ENCODE assay signal across 30 cellular contexts in the genomic region with DNA sequence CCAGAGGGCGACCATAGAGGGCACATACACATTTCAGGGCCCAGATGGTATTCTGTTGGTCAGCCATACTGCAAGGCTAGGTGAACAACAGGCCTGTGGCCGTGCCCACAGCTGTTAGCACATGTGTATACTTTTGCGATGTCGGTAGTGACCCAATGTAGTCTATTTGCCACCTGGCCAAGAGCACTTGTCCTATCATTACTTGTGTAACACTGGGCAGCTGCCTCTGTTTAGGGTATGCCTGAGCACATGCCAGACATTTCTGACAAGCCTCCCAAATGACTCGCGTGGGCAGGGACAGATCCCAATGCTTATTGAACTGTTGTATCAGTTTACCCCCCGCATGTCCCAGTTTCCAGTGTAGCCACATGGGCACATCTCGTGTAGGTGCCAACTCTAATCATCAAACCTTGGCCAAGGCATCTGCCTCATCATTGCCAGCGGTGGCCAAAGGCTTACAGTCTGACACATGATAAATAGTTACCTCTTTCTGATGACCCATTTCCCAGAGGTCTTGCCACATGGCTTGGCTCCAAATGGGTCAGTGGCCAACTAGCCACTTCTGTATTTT.
"Had no signal": no experiment of that assay in that cellular context is flagged by ENCODE, and none has a peak within 500 bp of the region (broad histone marks: within the 10 kb centered on the region; RNA-seq: fewer than 3 reads in every experiment).

No MANE protein-coding gene starts in this region.

- H3K4me1 ChIP-seq: SJCRH30 had no signal

- H3K27me3 ChIP-seq: cardiac muscle cell, SJCRH30 had no signal

- H3K4me2 ChIP-seq: PC-9 had no signal

- H3K27ac ChIP-seq: cardiac muscle cell, PC-9, RWPE1, SJCRH30, SK-N-MC had no signal

- H2AFZ ChIP-seq: PC-9 had no signal

- DNase-seq: activated CD4-positive, alpha-beta T cell treated with anti-CD3 and anti-CD28 coated beads, Interleukin-2, amount 10 ng/mL, durations not matched to agents 24 days and 14 days; activated CD4-positive, alpha-beta T cell treated with anti-CD3 and anti-CD28 coated beads, Interleukin-2, amount 50 U/mL, for 4 hours; activated CD8-positive, alpha-beta T cell treated with anti-CD3 and anti-CD28 coated beads for 36 hours; activated effector memory CD4-positive, alpha-beta T cell treated with anti-CD3 and anti-CD28 coated beads, Interleukin-2, amount 50 U/mL, for 16 hours; activated naive CD4-positive, alpha-beta T cell; activated naive CD4-positive, alpha-beta T cell treated with anti-CD3 and anti-CD28 coated beads, Interleukin-2, amount 50 U/mL, for 16 hours; activated naive CD8-positive, alpha-beta T cell treated with anti-CD3 and anti-CD28 coated beads for 36 hours; activated T-cell treated with anti-CD3 and anti-CD28 coated beads, Interleukin-2, amount 50 U/mL, for 1 hour; activated T-cell treated with anti-CD3 and anti-CD28 coated beads, Interleukin-2, amount 50 U/mL, for 72 hours; amniotic stem cell; Karpas-422; KBM-7; NCI-H1048; NCI-H1105 treated with DMSO at 0.1 percent for 48 hours; NCI-H1436; NCI-H1694; NCI-H1930; NCI-H2081 treated with DMSO at 0.1 percent for 48 hours; NCI-H226; NCI-H446 treated with DMSO at 0.1 percent for 48 hours; NCI-H524; NCI-H69; NCI-H82; PC-9; SHP77; SJCRH30 had no signal

- ATAC-seq: activated CD8-positive, alpha-beta T cell treated with anti-CD3 and anti-CD28 coated beads for 36 hours; activated T-cell treated with anti-CD3 and anti-CD28 coated beads, Interleukin-2, amount 50 U/mL, for 72 hours; activated T-helper 17 cell treated with anti-CD3 and anti-CD28 coated beads, Interleukin-2, amount 50 U/mL, for 72 hours had no signal

- H3K36me3 ChIP-seq: cardiac muscle cell, SJCRH30 had no signal

- H3K4me3 ChIP-seq: cardiac muscle cell, PC-9, SJCRH30, SK-N-MC had no signal
